In genomic region chr7:74093671-74094223, GRCh38 we compare ENCODE assay signal across 8 cellular contexts. TPM values are rescaled to one million over a fixed set of nuclear protein-coding genes. Genes with fewer than 3 reads are reported as not detected.
DNase-seq lines count a peak whose midpoint lies in the region; ATAC-seq and TF ChIP-seq lines count a peak whose summit lies in the region.

No MANE protein-coding gene starts in this region.

- H3K36me3 ChIP-seq in Peyer's patch: no peaks in the 10 kb centered on the region
- H3K36me3 ChIP-seq in cardiac muscle cell: peaks cover 3% of the 10 kb centered on the region

- ATAC-seq in GM21528 (IDR thresholded peaks at IDR 0.05; ENCODE audit: low FRiP score, unreplicated experiment) (peak; percentile 9), GM18520 (IDR thresholded peaks at IDR 0.05; ENCODE audit: unreplicated experiment) (no peak)
- peak; percentile 51 for ATAC-seq in stimulated activated naive CD8-positive, alpha-beta T cell treated with anti-CD3 and anti-CD28 coated beads, Interleukin-15, amount 100 ng/mL, for 72 hours

- intact Hi-C loops in lower leg skin (cut with DNase I; ENCODE audit: low total_unique reads): no loop called here

- DNase-seq in COR-L47 (lab: John Stamatoyannopoulos, UW) (peak; percentile 60), Peyer's patch (no peak), cardiac muscle cell (ENCODE audit: low read depth in 1 of 2, low spot score in 1 of 2) (no peak), lower leg skin (ENCODE audit: low spot score in 2 of 2) (no peak), HEK293T (ENCODE audit: extremely low spot score) (no peak)
- DNase-seq in stimulated activated naive CD8-positive, alpha-beta T cell treated with anti-CD3 and anti-CD28 coated beads, Interleukin-15, amount 100 ng/mL, for 72 hours: no peak

- H3K4me3 Mint-ChIP-seq in stimulated activated naive CD8-positive, alpha-beta T cell treated with anti-CD3 and anti-CD28 coated beads, Interleukin-15, amount 100 ng/mL, for 72 hours: peak overlapping the region; percentile 78 to 91

- no peaks in the 10 kb centered on the region for H3K9me3 Mint-ChIP-seq in stimulated activated naive CD8-positive, alpha-beta T cell treated with anti-CD3 and anti-CD28 coated beads, Interleukin-15, amount 100 ng/mL, for 72 hours

- H3K4me1 ChIP-seq in Peyer's patch: peaks cover 0 to 31% (median 13%) of the 10 kb centered on the region in 4 donors
- H3K4me1 ChIP-seq in cardiac muscle cell (ENCODE audit: low read depth): peaks cover 16% of the 10 kb centered on the region

- H3K27ac ChIP-seq in Peyer's patch (peak overlapping the region; percentile 71 to 91 (median 82)), cardiac muscle cell (peak overlapping the region; percentile 71)

- POLR2A ChIA-PET in HEK293T (lab: Yijun Ruan, JAX): interaction anchor here (1.2 to 1.6 kb wide), 3 partner anchors 9 to 11 kb away, joined by 3 to 5 read pairs (median 3); partner anchors contain the start of gene LIMK1

- H3K9me3 ChIP-seq in Peyer's patch (no peaks in the 10 kb centered on the region), cardiac muscle cell (ENCODE audit: low read depth) (no peaks in the 10 kb centered on the region)

- 29 to 49% methylated on average over 8 to 15 of the region's 15 CpGs for WGBS in lower leg skin, 2 donors

- peak overlapping the region; percentile 95 for H3K27ac Mint-ChIP-seq in stimulated activated naive CD8-positive, alpha-beta T cell treated with anti-CD3 and anti-CD28 coated beads, Interleukin-15, amount 100 ng/mL, for 72 hours

- TF ChIP-seq CTCF in Peyer's patch (IDR thresholded peaks at IDR 0.05) (no peak), cardiac muscle cell (IDR thresholded peaks at IDR 0.05; ENCODE audit: low read depth, low read length) (no peak), lower leg skin (IDR thresholded peaks at IDR 0.05) (no peak)

- CTCF ChIA-PET in HEK293T (lab: Yijun Ruan, JAX): no interaction called here

- H3K27me3 ChIP-seq in Peyer's patch: no peaks in the 10 kb centered on the region
- H3K27me3 ChIP-seq in cardiac muscle cell: no peaks in the 10 kb centered on the region

- H3K4me3 ChIP-seq in Peyer's patch: peak overlapping the region; percentile 41 to 55 (median 51)
- H3K4me3 ChIP-seq in cardiac muscle cell: no peak overlapping the region
- H3K4me3 ChIP-seq in lower leg skin (ENCODE audit: low read depth, poor library complexity, severe bottlenecking): no peak overlapping the region

- peaks cover 36% of the 10 kb centered on the region for H3K4me1 Mint-ChIP-seq in stimulated activated naive CD8-positive, alpha-beta T cell treated with anti-CD3 and anti-CD28 coated beads, Interleukin-15, amount 100 ng/mL, for 72 hours

- no peak for TF ChIP-seq POLR2A in Peyer's patch (IDR thresholded peaks at IDR 0.05)
- no peak for TF ChIP-seq POLR2A in lower leg skin (IDR thresholded peaks at IDR 0.05)

- H3K27me3 Mint-ChIP-seq in stimulated activated naive CD8-positive, alpha-beta T cell treated with anti-CD3 and anti-CD28 coated beads, Interleukin-15, amount 100 ng/mL, for 72 hours: no peaks in the 10 kb centered on the region

TF ChIP-seq in HEK293T, 16 proteins besides CTCF, POLR2A, EP300 and RAD21:
- TF ChIP-seq HDGF (IDR thresholded peaks at IDR 0.05; ENCODE audit: borderline replicate concordance) (no peak), FOXM1 (IDR thresholded peaks at IDR 0.05; ENCODE audit: borderline replicate concordance) (no peak)

RNA-seq across cellular contexts. Expression of gene LIMK1, which starts 10.1 kb away (rescaled TPM):
- total RNA-seq in Peyer's patch (10 to 100 TPM in 2 of 4 donors, 1 to 10 TPM in 2; 3.7 to 38.0 (median 11.7) TPM), cardiac muscle cell (50.1 and 54.4 TPM in 2 replicates), lower leg skin (10 to 100 TPM in 3 of 4 donors, 1 to 10 TPM in 1; 7.7 to 19.5 (median 14.6) TPM)
- 14.4 and 15.6 TPM in 2 replicates for polyA plus RNA-seq in cardiac muscle cell

Comparison
In these comparisons a context has a peak if more than half of its experiments do, and no peak if none do; other contexts are left out.
1. H3K4me3 ChIP-seq: peak in Peyer's patch (4 of 4); none in cardiac muscle cell (single experiment) and lower leg skin (single experiment).